In genomic region chr1:150550222-150551048, GRCh38 we compare ENCODE assay signal across 11 cellular contexts. TPM values are rescaled to one million over a fixed set of nuclear protein-coding genes. Genes with fewer than 3 reads are reported as not detected.
DNase-seq lines count a peak whose midpoint lies in the region; ATAC-seq and TF ChIP-seq lines count a peak whose summit lies in the region.
"Had no signal": no experiment of that assay in that cellular context is flagged by ENCODE, and none has a peak within 500 bp of the region (broad histone marks: within the 10 kb centered on the region; RNA-seq: fewer than 3 reads in every experiment).

No MANE protein-coding gene starts in this region.

- H3K27ac Mint-ChIP-seq in activated CD4-positive, alpha-beta T cell treated with anti-CD3 and anti-CD28 coated beads, Interleukin-2, amount 10 ng/mL, durations not matched to agents 24 days and 14 days: no peak overlapping the region

- H3K9me3 Mint-ChIP-seq in activated CD4-positive, alpha-beta T cell treated with anti-CD3 and anti-CD28 coated beads, Interleukin-2, amount 10 ng/mL, durations not matched to agents 24 days and 14 days: no peaks in the 10 kb centered on the region

- TF ChIP-seq CTCF in upper lobe of left lung (IDR thresholded peaks at IDR 0.05): no peak

- H3K27ac ChIP-seq in muscle layer of colon (ENCODE audit: low read depth, low read length) (peak overlapping the region; percentile 61), upper lobe of left lung (peak overlapping the region; percentile 84 to 91 (median 88))

- TF ChIP-seq EP300 in upper lobe of left lung (IDR thresholded peaks at IDR 0.05): no peak

- peak; percentile 57 for DNase-seq in activated CD4-positive, alpha-beta T cell treated with anti-CD3 and anti-CD28 coated beads, Interleukin-2, amount 10 ng/mL, durations not matched to agents 24 days and 14 days
- no peak for DNase-seq in activated CD4-positive, alpha-beta T cell treated with anti-CD3 and anti-CD28 coated beads for 1 hour
- DNase-seq in ecto neural progenitor cell (ENCODE audit: low spot score): peak; percentile 63
- DNase-seq in upper lobe of left lung: peak in 1 of 2 donors; percentile 85
- DNase-seq: NCI-H510A treated with DMSO at 0.1 percent for 48 hours had no signal

- peaks cover 11% of the 10 kb centered on the region for H3K27me3 Mint-ChIP-seq in activated CD4-positive, alpha-beta T cell treated with anti-CD3 and anti-CD28 coated beads, Interleukin-2, amount 10 ng/mL, durations not matched to agents 24 days and 14 days

- no peak for TF ChIP-seq POLR2A in upper lobe of left lung (IDR thresholded peaks at IDR 0.05)

- H3K4me1 Mint-ChIP-seq in activated CD4-positive, alpha-beta T cell treated with anti-CD3 and anti-CD28 coated beads, Interleukin-2, amount 10 ng/mL, durations not matched to agents 24 days and 14 days: peaks cover 26% of the 10 kb centered on the region

- H3K9me3 ChIP-seq in muscle layer of colon (ENCODE audit: low read length): no peaks in the 10 kb centered on the region
- H3K9me3 ChIP-seq in upper lobe of left lung: no peaks in the 10 kb centered on the region

- peaks cover 10% of the 10 kb centered on the region for H3K4me1 ChIP-seq in muscle layer of colon (ENCODE audit: insufficient read depth, low read length)
- H3K4me1 ChIP-seq in upper lobe of left lung: peaks cover 45 to 61% (median 52%) of the 10 kb centered on the region in 4 donors

- H3K36me3 ChIP-seq in muscle layer of colon (ENCODE audit: insufficient read depth, low read length): peaks cover 2% of the 10 kb centered on the region
- H3K36me3 ChIP-seq in upper lobe of left lung: peaks cover 0 to 13% (median 3%) of the 10 kb centered on the region in 4 donors

- 58 to 63% methylated on average over 18 to 22 of the region's 22 CpGs for WGBS in upper lobe of left lung, 2 donors

- no peak overlapping the region for H3K9ac ChIP-seq in muscle layer of colon (ENCODE audit: low read length)

- H3K36me3 Mint-ChIP-seq in activated CD4-positive, alpha-beta T cell treated with anti-CD3 and anti-CD28 coated beads, Interleukin-2, amount 10 ng/mL, durations not matched to agents 24 days and 14 days (ENCODE audit: low read depth): peaks cover 2% of the 10 kb centered on the region

- H3K4me3 ChIP-seq in muscle layer of colon (ENCODE audit: low read depth in 1 of 2, low read length in 2 of 2): peak overlapping the region in 1 of 2 donors; percentile 56
- H3K4me3 ChIP-seq in upper lobe of left lung: peak overlapping the region in 3 of 4 donors; percentile 56 to 71 (median 60)

- peak overlapping the region; percentile 20 for H3K4me3 Mint-ChIP-seq in activated CD4-positive, alpha-beta T cell treated with anti-CD3 and anti-CD28 coated beads, Interleukin-2, amount 10 ng/mL, durations not matched to agents 24 days and 14 days

- H3K27me3 ChIP-seq in muscle layer of colon (ENCODE audit: control insufficient read depth in 1 of 2, insufficient read depth in 2 of 2, low read length in 2 of 2) (no peaks in the 10 kb centered on the region), upper lobe of left lung (no peaks in the 10 kb centered on the region)

- intact Hi-C loops in activated CD4-positive, alpha-beta T cell treated with anti-CD3 and anti-CD28 coated beads, Interleukin-2, amount 10 ng/mL, durations not matched to agents 24 days and 14 days (cut with micrococcal nuclease): loop anchor here (5.0 kb wide), 1 partner anchor 88 kb away; no protein-coding TSS in a partner anchor

- ATAC-seq in upper lobe of left lung (ENCODE audit: low FRiP score in 2 of 2) (peak; percentile 8 to 35), GM21529 (IDR thresholded peaks at IDR 0.05; ENCODE audit: unreplicated experiment) (no peak), GM19035 (IDR thresholded peaks at IDR 0.05; ENCODE audit: unreplicated experiment) (no peak), HG02981 (IDR thresholded peaks at IDR 0.05; ENCODE audit: unreplicated experiment) (no peak)

RNA-seq across cellular contexts. Expression of gene ADAMTSL4, which starts 1.2 kb away (rescaled TPM):
- 1.3 and 1.8 TPM in 2 replicates for total RNA-seq in activated CD4-positive, alpha-beta T cell treated with anti-CD3 and anti-CD28 coated beads, Interleukin-2, amount 10 ng/mL, durations not matched to agents 24 days and 14 days
- 100 to 1,000 TPM in 4 of 6 donors, 10 to 100 TPM in 2; 40.3 to 169 (median 139) TPM for total RNA-seq in upper lobe of left lung
- total RNA-seq: A673 had no signal

RNA-seq across cellular contexts. Expression of gene MCL1, which starts 29.0 kb away (rescaled TPM):
- total RNA-seq in activated CD4-positive, alpha-beta T cell treated with anti-CD3 and anti-CD28 coated beads, Interleukin-2, amount 10 ng/mL, durations not matched to agents 24 days and 14 days: 278 and 280 TPM in 2 replicates
- total RNA-seq in upper lobe of left lung: 100 to 1,000 TPM; 188 to 580 (median 425) TPM

RNA-seq across cellular contexts. Expression of gene FALEC, which starts 34.9 kb away (rescaled TPM):
- not detected in 2 replicates for total RNA-seq in activated CD4-positive, alpha-beta T cell treated with anti-CD3 and anti-CD28 coated beads, Interleukin-2, amount 10 ng/mL, durations not matched to agents 24 days and 14 days
- total RNA-seq in upper lobe of left lung: 1 to 10 TPM in 1 of 6 donors, not detected in 5; 4.2 TPM
- total RNA-seq: A673, renal cortical epithelial cell had no signal

RNA-seq across cellular contexts. Expression of gene ECM1, which starts 42.5 kb away (rescaled TPM):
- 1.5 and 2.4 TPM in 2 replicates for total RNA-seq in activated CD4-positive, alpha-beta T cell treated with anti-CD3 and anti-CD28 coated beads, Interleukin-2, amount 10 ng/mL, durations not matched to agents 24 days and 14 days
- 10 to 100 TPM in 3 of 6 donors, 1 to 10 TPM in 3; 2.2 to 21.1 (median 14.4) TPM for total RNA-seq in upper lobe of left lung

Comparison
In these comparisons a context has a peak if more than half of its experiments do, and no peak if none do; other contexts are left out.
1. ATAC-seq: peak in upper lobe of left lung (2 of 2); none in GM21529 (single experiment), GM19035 (single experiment) and HG02981 (single experiment).
2. RNA of gene ADAMTSL4, which starts 1.2 kb away (total RNA-seq): 40.3 to 169 TPM in upper lobe of left lung; 1.3 to 1.8 TPM in activated CD4-positive, alpha-beta T cell treated with anti-CD3 and anti-CD28 coated beads, Interleukin-2, amount 10 ng/mL, durations not matched to agents 24 days and 14 days; every median in the first group is over 10 times any median in the second.